ENCODE assay signal across 8 cellular contexts in genomic region chr10:76303682-76304316, GRCh38.
DNase-seq lines count a peak whose midpoint lies in the region; ATAC-seq, FAIRE-seq and TF ChIP-seq lines count a peak whose summit lies in the region.

No MANE protein-coding gene starts in this region.

- H3K27ac Mint-ChIP-seq in stimulated activated naive CD8-positive, alpha-beta T cell treated with anti-CD3 and anti-CD28 coated beads, Interleukin-15, amount 100 ng/mL, for 72 hours: no peak overlapping the region

- TF ChIP-seq RAD21 in Ishikawa (IDR thresholded peaks at IDR 0.05; ENCODE audit: low read depth): peak; percentile 40

- H3K4me3 ChIP-seq in NT2/D1 (ENCODE audit: insufficient read length, low read depth) (no peak overlapping the region), cardiac fibroblast (replicated peaks in 1 of 2; ENCODE audit: low read depth in 2 of 2, low read length in 2 of 2) (no peak overlapping the region), keratinocyte (ENCODE audit: control insufficient read depth in 2 of 3, extremely low read depth in 1 of 3, insufficient read depth in 2 of 3, low read depth in 1 of 3, low read length in 3 of 3) (no peak overlapping the region)

- H3K4me2 ChIP-seq in keratinocyte (ENCODE audit: control insufficient read depth, extremely low read depth, insufficient read depth, low read depth, low read length): no peak overlapping the region

- no peak for TF ChIP-seq EP300 in Ishikawa (IDR thresholded peaks at IDR 0.05; ENCODE audit: borderline replicate concordance)

- peak; percentile 69 for TF ChIP-seq CTCF in cardiac fibroblast (IDR thresholded peaks at IDR 0.05; ENCODE audit: low read depth, low read length)
- TF ChIP-seq CTCF in keratinocyte (optimal IDR thresholded peaks at IDR 0.05 in 1 of 3, IDR thresholded peaks at IDR 0.05 in 1 of 3, conservative IDR thresholded peaks at IDR 0.05 in 1 of 3; ENCODE audit: extremely low read depth in 1 of 3, insufficient read depth in 2 of 3, low read length in 3 of 3): peak; percentile 73 to 93 (median 76)

- no peak overlapping the region for H3K27ac ChIP-seq in keratinocyte (ENCODE audit: control insufficient read depth, insufficient read depth, low read length)

- H3K27me3 ChIP-seq in NT2/D1 (ENCODE audit: insufficient read depth, insufficient read length) (no peaks in the 10 kb centered on the region), keratinocyte (ENCODE audit: control insufficient read depth, extremely low read depth, insufficient read depth, low read length) (no peaks in the 10 kb centered on the region)

- H3K9ac ChIP-seq in NT2/D1 (ENCODE audit: insufficient read length, low read depth) (no peak overlapping the region), keratinocyte (ENCODE audit: control insufficient read depth, extremely low read depth, insufficient read depth, low read length) (no peak overlapping the region)

- no peak overlapping the region for H2AFZ ChIP-seq in keratinocyte (ENCODE audit: control insufficient read depth, low read length)

- no peaks in the 10 kb centered on the region for H3K4me1 Mint-ChIP-seq in stimulated activated naive CD8-positive, alpha-beta T cell treated with anti-CD3 and anti-CD28 coated beads, Interleukin-15, amount 100 ng/mL, for 72 hours

- DNase-seq in ACHN (peak; percentile 82), NT2/D1 (ENCODE audit: low read depth, low spot score) (peak; percentile 77), cardiac fibroblast (ENCODE audit: low read depth in 2 of 2) (peak; percentile 84 to 88), keratinocyte (ENCODE audit: low read depth, low spot score) (no peak)
- DNase-seq in stimulated activated naive CD8-positive, alpha-beta T cell treated with anti-CD3 and anti-CD28 coated beads, Interleukin-15, amount 100 ng/mL, for 72 hours: peak; percentile 5 to 9

- no peaks in the 10 kb centered on the region for H3K9me1 ChIP-seq in keratinocyte (ENCODE audit: control insufficient read depth, extremely low read depth, insufficient read depth, low read length)

- H3K9me3 Mint-ChIP-seq in stimulated activated naive CD8-positive, alpha-beta T cell treated with anti-CD3 and anti-CD28 coated beads, Interleukin-15, amount 100 ng/mL, for 72 hours: peaks cover 0 to 5% of the 10 kb centered on the region in 2 donors

- dilution Hi-C loops in keratinocyte (cut with MboI; ENCODE audit: extremely low pct_ligation_motif_present, low sequenced_read_pairs): no loop called here

- H3K36me3 ChIP-seq in NT2/D1 (ENCODE audit: insufficient read depth, insufficient read length, low read length) (no peaks in the 10 kb centered on the region), keratinocyte (ENCODE audit: control insufficient read depth in 2 of 2, extremely low read depth in 1 of 2, insufficient read depth in 2 of 2, low read length in 2 of 2) (no peaks in the 10 kb centered on the region)

- H3K79me2 ChIP-seq in keratinocyte (ENCODE audit: control insufficient read depth, insufficient read depth, low read length): no peaks in the 10 kb centered on the region

- in situ Hi-C loops in ACHN (cut with HindIII; ENCODE audit: low pct_ligation_motif_present, low pct_unique_long_range_greater_than_20kb, low sequenced_read_pairs): loop anchor here (25.0 kb wide), 1 partner anchor 266 kb away; no protein-coding TSS in a partner anchor

- H3K4me3 Mint-ChIP-seq in stimulated activated naive CD8-positive, alpha-beta T cell treated with anti-CD3 and anti-CD28 coated beads, Interleukin-15, amount 100 ng/mL, for 72 hours: no peak overlapping the region

- H4K20me1 ChIP-seq in keratinocyte (ENCODE audit: control insufficient read depth, extremely low read depth, insufficient read depth, low read length): no peaks in the 10 kb centered on the region

- ATAC-seq in GM18502 (IDR thresholded peaks at IDR 0.05; ENCODE audit: poor library complexity, unreplicated experiment) (peak; percentile 83), HG02759 (IDR thresholded peaks at IDR 0.05; ENCODE audit: unreplicated experiment) (no peak)
- peak; percentile 28 for ATAC-seq in stimulated activated naive CD8-positive, alpha-beta T cell treated with anti-CD3 and anti-CD28 coated beads, Interleukin-15, amount 100 ng/mL, for 72 hours

- peaks cover 14% of the 10 kb centered on the region; the same call in 1 of the 2 replicates for H3K9me3 ChIP-seq in NT2/D1 (ENCODE audit: insufficient read depth, low read length)
- no peaks in the 10 kb centered on the region for H3K9me3 ChIP-seq in keratinocyte (ENCODE audit: control insufficient read depth, low read depth, low read length)

- H3K27me3 Mint-ChIP-seq in stimulated activated naive CD8-positive, alpha-beta T cell treated with anti-CD3 and anti-CD28 coated beads, Interleukin-15, amount 100 ng/mL, for 72 hours: no peaks in the 10 kb centered on the region

- FAIRE-seq in keratinocyte (lab: Jason Lieb, UNC): peak; percentile 93

- H3K4me1 ChIP-seq in NT2/D1 (ENCODE audit: insufficient read depth, insufficient read length): no peaks in the 10 kb centered on the region
- no peaks in the 10 kb centered on the region for H3K4me1 ChIP-seq in keratinocyte (ENCODE audit: control insufficient read depth, extremely low read depth, insufficient read depth, low read length)

TF ChIP-seq in Ishikawa, 13 proteins besides CTCF, POLR2A, EP300 and RAD21:
- TF ChIP-seq ZBTB7A (IDR thresholded peaks at IDR 0.05; ENCODE audit: low read depth): no peak
- no peak for TF ChIP-seq CEBPB (IDR thresholded peaks at IDR 0.05)
- TF ChIP-seq MAX (IDR thresholded peaks at IDR 0.05): no peak
- no peak for TF ChIP-seq TCF12 (IDR thresholded peaks at IDR 0.05; ENCODE audit: low read depth)
- TF ChIP-seq USF1 (IDR thresholded peaks at IDR 0.05): no peak
- TF ChIP-seq EGR1 (IDR thresholded peaks at IDR 0.05): no peak
- no peak for TF ChIP-seq REST (IDR thresholded peaks at IDR 0.05; ENCODE audit: low read depth)
- TF ChIP-seq TEAD4 (IDR thresholded peaks at IDR 0.05): no peak
- no peak for TF ChIP-seq NFIC (IDR thresholded peaks at IDR 0.05)
- TF ChIP-seq TAF1 (IDR thresholded peaks at IDR 0.05; ENCODE audit: low read depth): no peak
- no peak for TF ChIP-seq YY1 (IDR thresholded peaks at IDR 0.05; ENCODE audit: low read depth)
- no peak for TF ChIP-seq CREB1 (IDR thresholded peaks at IDR 0.05; ENCODE audit: low read depth)
- TF ChIP-seq FOXM1 (IDR thresholded peaks at IDR 0.05; ENCODE audit: borderline replicate concordance, low read depth): no peak
